ENCODE assay signal across 2 cellular contexts in the genomic region with DNA sequence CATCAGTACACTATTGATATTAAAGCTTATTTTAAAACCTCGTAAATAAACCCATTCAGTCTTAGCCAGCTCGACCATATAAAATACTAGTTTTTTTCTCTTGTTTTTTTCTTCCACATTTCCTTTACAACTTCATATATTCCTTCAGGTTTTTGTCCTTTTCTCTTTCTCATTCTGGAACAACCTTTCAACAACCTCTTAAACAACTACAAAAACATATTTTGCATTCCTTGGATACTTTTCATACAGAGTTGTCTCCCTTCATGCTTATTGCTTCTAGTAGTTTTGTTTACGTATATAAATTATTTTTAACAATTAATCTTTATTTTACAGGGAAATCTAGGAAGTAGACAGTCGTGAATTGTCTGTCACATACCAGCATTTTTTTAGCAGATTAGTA.
TF ChIP-seq lines count a peak whose summit lies in the region.

No MANE protein-coding gene starts in this region.

TF ChIP-seq in GM23338, 12 proteins besides CTCF, POLR2A, EP300 and RAD21:
- TF ChIP-seq, protein P1, sequence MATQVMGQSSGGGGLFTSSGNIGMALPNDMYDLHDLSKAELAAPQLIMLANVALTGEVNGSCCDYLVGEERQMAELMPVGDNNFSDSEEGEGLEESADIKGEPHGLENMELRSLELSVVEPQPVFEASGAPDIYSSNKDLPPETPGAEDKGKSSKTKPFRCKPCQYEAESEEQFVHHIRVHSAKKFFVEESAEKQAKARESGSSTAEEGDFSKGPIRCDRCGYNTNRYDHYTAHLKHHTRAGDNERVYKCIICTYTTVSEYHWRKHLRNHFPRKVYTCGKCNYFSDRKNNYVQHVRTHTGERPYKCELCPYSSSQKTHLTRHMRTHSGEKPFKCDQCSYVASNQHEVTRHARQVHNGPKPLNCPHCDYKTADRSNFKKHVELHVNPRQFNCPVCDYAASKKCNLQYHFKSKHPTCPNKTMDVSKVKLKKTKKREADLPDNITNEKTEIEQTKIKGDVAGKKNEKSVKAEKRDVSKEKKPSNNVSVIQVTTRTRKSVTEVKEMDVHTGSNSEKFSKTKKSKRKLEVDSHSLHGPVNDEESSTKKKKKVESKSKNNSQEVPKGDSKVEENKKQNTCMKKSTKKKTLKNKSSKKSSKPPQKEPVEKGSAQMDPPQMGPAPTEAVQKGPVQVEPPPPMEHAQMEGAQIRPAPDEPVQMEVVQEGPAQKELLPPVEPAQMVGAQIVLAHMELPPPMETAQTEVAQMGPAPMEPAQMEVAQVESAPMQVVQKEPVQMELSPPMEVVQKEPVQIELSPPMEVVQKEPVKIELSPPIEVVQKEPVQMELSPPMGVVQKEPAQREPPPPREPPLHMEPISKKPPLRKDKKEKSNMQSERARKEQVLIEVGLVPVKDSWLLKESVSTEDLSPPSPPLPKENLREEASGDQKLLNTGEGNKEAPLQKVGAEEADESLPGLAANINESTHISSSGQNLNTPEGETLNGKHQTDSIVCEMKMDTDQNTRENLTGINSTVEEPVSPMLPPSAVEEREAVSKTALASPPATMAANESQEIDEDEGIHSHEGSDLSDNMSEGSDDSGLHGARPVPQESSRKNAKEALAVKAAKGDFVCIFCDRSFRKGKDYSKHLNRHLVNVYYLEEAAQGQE (IDR thresholded peaks at IDR 0.05; ENCODE audit: unreplicated experiment): no peak
- TF ChIP-seq NANOG (IDR thresholded peaks at IDR 0.05; ENCODE audit: borderline replicate concordance) (no peak), ZNF462 (CRISPR knock-in tag; IDR thresholded peaks at IDR 0.05) (no peak), EZH2phosphoT487 (IDR thresholded peaks at IDR 0.05; ENCODE audit: unreplicated experiment) (no peak), POLR2AphosphoS5 (IDR thresholded peaks at IDR 0.05; ENCODE audit: low read depth) (no peak), CREB1 (CRISPR knock-in tag; IDR thresholded peaks at IDR 0.05; ENCODE audit: low read depth) (no peak)
TF ChIP-seq in GM23338: peak in this region for 0.

TF ChIP-seq in WTC11, 78 proteins besides CTCF, POLR2A, EP300 and RAD21 (continued from another document):
- TF ChIP-seq ATF2 (CRISPR knock-in tag; IDR thresholded peaks at IDR 0.05; ENCODE audit: borderline replicate concordance, low read depth) (no peak), MAX (CRISPR knock-in tag; IDR thresholded peaks at IDR 0.05) (no peak), RORB (CRISPR knock-in tag; IDR thresholded peaks at IDR 0.05) (no peak), RELA (CRISPR knock-in tag; IDR thresholded peaks at IDR 0.05; ENCODE audit: borderline replicate concordance) (no peak), KAT7 (CRISPR knock-in tag; IDR thresholded peaks at IDR 0.05; ENCODE audit: borderline replicate concordance) (no peak), CREM (CRISPR knock-in tag; IDR thresholded peaks at IDR 0.05) (no peak), E2F4 (CRISPR knock-in tag; IDR thresholded peaks at IDR 0.05; ENCODE audit: borderline replicate concordance, low read depth) (no peak), SP1 (CRISPR knock-in tag; conservative IDR thresholded peaks at IDR 0.05) (no peak), ZNF416 (CRISPR knock-in tag; IDR thresholded peaks at IDR 0.05) (no peak), ETV6 (CRISPR knock-in tag; IDR thresholded peaks at IDR 0.05) (no peak)
- TF ChIP-seq, protein P2, sequence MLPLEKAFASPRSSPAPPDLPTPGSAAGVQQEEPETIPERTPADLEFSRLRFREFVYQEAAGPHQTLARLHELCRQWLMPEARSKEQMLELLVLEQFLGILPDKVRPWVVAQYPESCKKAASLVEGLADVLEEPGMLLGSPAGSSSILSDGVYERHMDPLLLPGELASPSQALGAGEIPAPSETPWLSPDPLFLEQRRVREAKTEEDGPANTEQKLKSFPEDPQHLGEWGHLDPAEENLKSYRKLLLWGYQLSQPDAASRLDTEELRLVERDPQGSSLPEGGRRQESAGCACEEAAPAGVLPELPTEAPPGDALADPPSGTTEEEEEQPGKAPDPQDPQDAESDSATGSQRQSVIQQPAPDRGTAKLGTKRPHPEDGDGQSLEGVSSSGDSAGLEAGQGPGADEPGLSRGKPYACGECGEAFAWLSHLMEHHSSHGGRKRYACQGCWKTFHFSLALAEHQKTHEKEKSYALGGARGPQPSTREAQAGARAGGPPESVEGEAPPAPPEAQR (CRISPR knock-in tag; IDR thresholded peaks at IDR 0.05): no peak
- TF ChIP-seq, protein P3, sequence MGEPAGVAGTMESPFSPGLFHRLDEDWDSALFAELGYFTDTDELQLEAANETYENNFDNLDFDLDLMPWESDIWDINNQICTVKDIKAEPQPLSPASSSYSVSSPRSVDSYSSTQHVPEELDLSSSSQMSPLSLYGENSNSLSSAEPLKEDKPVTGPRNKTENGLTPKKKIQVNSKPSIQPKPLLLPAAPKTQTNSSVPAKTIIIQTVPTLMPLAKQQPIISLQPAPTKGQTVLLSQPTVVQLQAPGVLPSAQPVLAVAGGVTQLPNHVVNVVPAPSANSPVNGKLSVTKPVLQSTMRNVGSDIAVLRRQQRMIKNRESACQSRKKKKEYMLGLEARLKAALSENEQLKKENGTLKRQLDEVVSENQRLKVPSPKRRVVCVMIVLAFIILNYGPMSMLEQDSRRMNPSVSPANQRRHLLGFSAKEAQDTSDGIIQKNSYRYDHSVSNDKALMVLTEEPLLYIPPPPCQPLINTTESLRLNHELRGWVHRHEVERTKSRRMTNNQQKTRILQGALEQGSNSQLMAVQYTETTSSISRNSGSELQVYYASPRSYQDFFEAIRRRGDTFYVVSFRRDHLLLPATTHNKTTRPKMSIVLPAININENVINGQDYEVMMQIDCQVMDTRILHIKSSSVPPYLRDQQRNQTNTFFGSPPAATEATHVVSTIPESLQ (CRISPR knock-in tag; IDR thresholded peaks at IDR 0.05): no peak
- TF ChIP-seq, protein P4, sequence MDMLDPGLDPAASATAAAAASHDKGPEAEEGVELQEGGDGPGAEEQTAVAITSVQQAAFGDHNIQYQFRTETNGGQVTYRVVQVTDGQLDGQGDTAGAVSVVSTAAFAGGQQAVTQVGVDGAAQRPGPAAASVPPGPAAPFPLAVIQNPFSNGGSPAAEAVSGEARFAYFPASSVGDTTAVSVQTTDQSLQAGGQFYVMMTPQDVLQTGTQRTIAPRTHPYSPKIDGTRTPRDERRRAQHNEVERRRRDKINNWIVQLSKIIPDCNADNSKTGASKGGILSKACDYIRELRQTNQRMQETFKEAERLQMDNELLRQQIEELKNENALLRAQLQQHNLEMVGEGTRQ (CRISPR knock-in tag; IDR thresholded peaks at IDR 0.05): no peak
